Comparison of ENCODE assay signal across 9 cellular contexts in genomic region chr11:118012083-118012669, GRCh38. TPM values are rescaled to one million over a fixed set of nuclear protein-coding genes. Genes with fewer than 3 reads are reported as not detected.
DNase-seq lines count a peak whose midpoint lies in the region; ATAC-seq and TF ChIP-seq lines count a peak whose summit lies in the region.
"Had no signal": no experiment of that assay in that cellular context is flagged by ENCODE, and none has a peak within 500 bp of the region (broad histone marks: within the 10 kb centered on the region; RNA-seq: fewer than 3 reads in every experiment).

No MANE protein-coding gene starts in this region.

- H3K9ac ChIP-seq in DND-41 (ENCODE audit: low read depth, low read length), result no peak overlapping the region

- H3K4me2 ChIP-seq in DND-41 (ENCODE audit: insufficient read depth, low read length), result no peak overlapping the region

- no peaks in the 10 kb centered on the region for H3K36me3 ChIP-seq in DND-41 (ENCODE audit: insufficient read depth, low read length)
- no peaks in the 10 kb centered on the region for H3K36me3 ChIP-seq in mucosa of descending colon (ENCODE audit: low read depth)

- H3K79me2 ChIP-seq in DND-41 (ENCODE audit: insufficient read depth, low read length), result no peaks in the 10 kb centered on the region

- ATAC-seq in DND-41 (ENCODE audit: insufficient read depth, low read depth) (peak; percentile 50; the same call in 1 of the 3 replicates), mucosa of descending colon (peak; percentile 52), GM21529 (IDR thresholded peaks at IDR 0.05; ENCODE audit: unreplicated experiment) (no peak)
- ATAC-seq: body of pancreas had no signal

- TF ChIP-seq CTCF in DND-41 (IDR thresholded peaks at IDR 0.05; ENCODE audit: borderline replicate concordance, extremely low read depth, low read length, poor library complexity, severe bottlenecking) (no peak), mucosa of descending colon (IDR thresholded peaks at IDR 0.05) (no peak)

- no peak for DNase-seq in DND-41
- DNase-seq in MV-4-11 (lab: John Stamatoyannopoulos, UW), result peak; percentile 87
- peak; percentile 33 for DNase-seq in astrocyte of the hippocampus (ENCODE audit: low read depth, low spot score)
- no peak for DNase-seq in mucosa of descending colon
- DNase-seq in NCI-H1048 (lab: John Stamatoyannopoulos, UW), result no peak
- DNase-seq in NCI-H1417 (lab: John Stamatoyannopoulos, UW), result no peak
- DNase-seq in NCI-H526 treated with DMSO at 0.1 percent for 48 hours (lab: John Stamatoyannopoulos, UW), result no peak

- H3K4me1 ChIP-seq in DND-41 (ENCODE audit: insufficient read depth, low read length), result no peaks in the 10 kb centered on the region
- no peaks in the 10 kb centered on the region for H3K4me1 ChIP-seq in mucosa of descending colon (ENCODE audit: low read depth)
- H3K4me1 ChIP-seq: body of pancreas had no signal

- H3K9me3 ChIP-seq in DND-41 (ENCODE audit: insufficient read depth, low read length, severe bottlenecking), result peaks cover 4% of the 10 kb centered on the region
- no peaks in the 10 kb centered on the region for H3K9me3 ChIP-seq in mucosa of descending colon
- H3K9me3 ChIP-seq: body of pancreas had no signal

- H4K20me1 ChIP-seq in DND-41 (ENCODE audit: insufficient read depth, low read length), result no peaks in the 10 kb centered on the region

- H3K27ac ChIP-seq in DND-41 (ENCODE audit: low read length), result no peak overlapping the region

- no peak overlapping the region for H2AFZ ChIP-seq in DND-41 (ENCODE audit: low read depth, low read length)

- intact Hi-C loops in mucosa of descending colon (cut with DNase I, micrococcal nuclease), result no loop called here

- no peaks in the 10 kb centered on the region for H3K27me3 ChIP-seq in DND-41 (ENCODE audit: insufficient read depth, low read length, poor library complexity)
- H3K27me3 ChIP-seq: body of pancreas had no signal

- H3K4me3 ChIP-seq in DND-41 (ENCODE audit: low read depth in 1 of 2, low read length in 2 of 2) (no peak overlapping the region), mucosa of descending colon (no peak overlapping the region)
- H3K4me3 ChIP-seq: body of pancreas had no signal

RNA-seq across cellular contexts. Expression of gene IL10RA, which starts 26.0 kb away (rescaled TPM):
- total RNA-seq in mucosa of descending colon, result 10 to 100 TPM in 2 of 3 donors, 1 to 10 TPM in 1; 9.3 to 25.9 (median 12.5) TPM

Comparison
In these comparisons a context has a peak if more than half of its experiments do, and no peak if none do; other contexts are left out.
1. DNase-seq: peak in MV-4-11 (single experiment) and astrocyte of the hippocampus (single experiment); none in DND-41 (single experiment), mucosa of descending colon (0 of 3), NCI-H1048 (single experiment), NCI-H1417 (0 of 3) and NCI-H526 treated with DMSO at 0.1 percent for 48 hours (single experiment).